2 cellular contexts compared by ENCODE assay signal in the genomic region with DNA sequence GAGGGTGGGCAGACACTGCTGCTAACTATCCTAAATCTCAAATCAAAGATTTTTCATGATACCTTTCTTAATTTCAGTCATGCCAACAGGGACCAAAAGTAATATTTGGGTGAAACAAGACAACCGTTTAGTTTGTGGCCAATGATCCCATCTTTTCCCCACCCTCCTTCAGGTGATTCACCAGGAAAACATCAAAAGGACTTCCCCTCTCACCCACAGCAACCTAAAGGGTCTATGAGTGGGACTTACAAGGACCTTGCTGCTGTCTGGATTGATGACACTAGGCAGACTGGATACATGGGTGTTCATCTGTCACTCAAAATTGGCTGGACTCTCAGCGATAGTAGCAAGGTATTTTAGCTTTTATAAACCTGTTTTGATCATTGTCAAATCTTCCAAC.
TF ChIP-seq lines count a peak whose summit lies in the region.

No MANE protein-coding gene starts in this region.

TF ChIP-seq in IMR-90, 13 proteins besides CTCF, POLR2A, EP300 and RAD21:
- TF ChIP-seq USF2 (IDR thresholded peaks at IDR 0.05; ENCODE audit: low read depth, low read length) (no peak), MXI1 (IDR thresholded peaks at IDR 0.05; ENCODE audit: borderline replicate concordance, low read depth, low read length) (no peak), BHLHE40 (IDR thresholded peaks at IDR 0.05; ENCODE audit: low read depth, low read length) (no peak), FOS (IDR thresholded peaks at IDR 0.05; ENCODE audit: low read depth, low read length) (no peak), ELK1 (IDR thresholded peaks at IDR 0.05; ENCODE audit: borderline replicate concordance, low read depth, low read length) (no peak), CHD1 (IDR thresholded peaks at IDR 0.05; ENCODE audit: low read depth, low read length) (no peak), MAZ (IDR thresholded peaks at IDR 0.05; ENCODE audit: borderline replicate concordance, low read depth, low read length) (no peak), MAFK (IDR thresholded peaks at IDR 0.05; ENCODE audit: low read depth, low read length) (no peak), CEBPB (IDR thresholded peaks at IDR 0.05; ENCODE audit: low read depth, low read length) (no peak), RCOR1 (IDR thresholded peaks at IDR 0.05; ENCODE audit: insufficient replicate concordance, low read length) (no peak), SMC3 (IDR thresholded peaks at IDR 0.05; ENCODE audit: low read depth, low read length) (no peak), NFE2L2 (IDR thresholded peaks at IDR 0.05; ENCODE audit: low read depth, low read length) (no peak)

TF ChIP-seq in GM12878, 131 proteins besides CTCF, POLR2A, EP300 and RAD21:
- TF ChIP-seq JUNB (IDR thresholded peaks at IDR 0.05) (no peak), ASH2L (IDR thresholded peaks at IDR 0.05; ENCODE audit: borderline replicate concordance, low read depth) (no peak), BMI1 (IDR thresholded peaks at IDR 0.05; ENCODE audit: borderline replicate concordance) (no peak), PKNOX1 (IDR thresholded peaks at IDR 0.05) (peak; percentile 65)
